Comparison of ENCODE assay signal across 16 cellular contexts in the genomic region with DNA sequence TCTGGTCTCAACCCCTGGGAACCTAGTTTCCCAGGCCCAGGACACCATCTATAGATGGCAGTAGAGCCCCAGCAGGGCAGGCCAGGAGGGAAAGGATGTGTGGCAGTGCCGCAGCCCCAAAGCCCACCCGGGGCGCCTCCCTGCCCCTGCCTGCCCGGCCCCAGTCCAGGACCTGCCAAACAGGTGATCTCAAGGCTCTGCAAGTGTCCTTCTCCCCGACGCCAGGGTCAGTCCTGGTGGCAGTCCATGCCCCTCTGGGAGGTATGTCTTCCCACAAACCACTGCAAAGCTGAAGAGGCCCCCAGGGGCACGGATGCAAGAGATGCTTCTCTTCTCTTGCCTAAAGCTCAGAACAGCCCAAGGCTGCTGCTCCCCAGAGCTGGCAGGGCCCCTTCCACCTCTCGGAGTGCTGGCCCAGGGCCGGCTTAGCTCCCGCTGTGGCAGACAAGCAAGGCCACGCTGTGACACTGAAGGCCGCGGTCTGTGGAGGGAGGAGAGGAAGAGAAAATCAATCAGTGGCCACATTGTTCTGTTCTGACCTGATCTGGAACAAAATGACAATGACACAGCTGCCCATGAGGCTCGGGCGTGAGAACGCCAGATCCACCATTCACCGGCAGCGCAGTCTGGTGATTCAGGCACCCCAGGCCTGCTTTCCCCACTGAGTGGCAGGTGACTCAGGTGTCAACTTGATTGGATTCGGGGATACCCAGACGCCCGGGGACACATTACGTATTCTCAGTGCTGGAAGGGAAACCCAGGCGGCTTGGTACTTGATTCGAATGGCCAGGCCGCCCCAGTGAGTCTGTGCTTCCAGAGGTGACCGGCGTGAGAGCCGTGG. TPM values are rescaled to one million over a fixed set of nuclear protein-coding genes. Genes with fewer than 3 reads are reported as not detected.
DNase-seq lines count a peak whose midpoint lies in the region; ATAC-seq and TF ChIP-seq lines count a peak whose summit lies in the region.
"Had no signal": no experiment of that assay in that cellular context is flagged by ENCODE, and none has a peak within 500 bp of the region (broad histone marks: within the 10 kb centered on the region; RNA-seq: fewer than 3 reads in every experiment).

No MANE protein-coding gene starts in this region.

- TF ChIP-seq POLR2A in testis (IDR thresholded peaks at IDR 0.05) = no peak

- H3K4me2 ChIP-seq in PC-9 = no peak overlapping the region

- H3K27ac ChIP-seq in PC-9 = no peak overlapping the region
- peak overlapping the region; percentile 20 to 59 for H3K27ac ChIP-seq in testis
- H3K27ac ChIP-seq in CD8-positive, alpha-beta T cell (ENCODE audit: low read depth, low read length) = no peak overlapping the region
- H3K27ac ChIP-seq in lower lobe of right lung = no peak overlapping the region
- H3K27ac ChIP-seq: skin epidermis, transverse colon had no signal

- no peak overlapping the region for H3K27ac Mint-ChIP-seq in CD8-positive, alpha-beta T cell

- ATAC-seq in Right ventricle myocardium superior (ENCODE audit: poor library complexity) (no peak), Right ventricle myocardium inferior (no peak), GM18511 (IDR thresholded peaks at IDR 0.05; ENCODE audit: unreplicated experiment) (no peak), lower lobe of right lung (no peak)
- no peak for ATAC-seq in CD8-positive, alpha-beta T cell
- ATAC-seq: T-helper 17 cell had no signal

- H3K9me3 Mint-ChIP-seq in CD8-positive, alpha-beta T cell = no peaks in the 10 kb centered on the region
- H3K9me3 Mint-ChIP-seq: stimulated activated effector memory CD8-positive, alpha-beta T cell treated with anti-CD3 and anti-CD28 coated beads, Interleukin-12 subunit alpha, Interleukin-12 subunit beta, amount 100 ng/mL, for 72 hours had no signal

- no peaks in the 10 kb centered on the region for H3K27me3 Mint-ChIP-seq in CD8-positive, alpha-beta T cell (ENCODE audit: low read depth)
- H3K27me3 Mint-ChIP-seq: T-helper 17 cell had no signal

- H3K4me1 Mint-ChIP-seq in CD8-positive, alpha-beta T cell (ENCODE audit: low read depth) = no peaks in the 10 kb centered on the region
- H3K4me1 Mint-ChIP-seq: stimulated activated effector memory CD8-positive, alpha-beta T cell treated with anti-CD3 and anti-CD28 coated beads, Interleukin-12 subunit alpha, Interleukin-12 subunit beta, amount 100 ng/mL, for 72 hours had no signal

- H3K4me3 ChIP-seq in PC-9 (no peak overlapping the region), epithelial cell of proximal tubule (ENCODE audit: low read depth, low read length) (no peak overlapping the region), testis (no peak overlapping the region), lower lobe of right lung (no peak overlapping the region)
- H3K4me3 ChIP-seq in CD8-positive, alpha-beta T cell (ENCODE audit: low read depth, low read length) = no peak overlapping the region
- H3K4me3 ChIP-seq: skin epidermis, transverse colon had no signal

- peaks cover 19% of the 10 kb centered on the region for H3K36me3 Mint-ChIP-seq in CD8-positive, alpha-beta T cell
- H3K36me3 Mint-ChIP-seq: stimulated activated effector memory CD8-positive, alpha-beta T cell treated with anti-CD3 and anti-CD28 coated beads, Interleukin-12 subunit alpha, Interleukin-12 subunit beta, amount 100 ng/mL, for 72 hours had no signal

- H3K4me1 ChIP-seq in PC-9 (replicated peaks; ENCODE audit: insufficient read depth) (no peaks in the 10 kb centered on the region), testis (peaks cover 38% of the 10 kb centered on the region), lower lobe of right lung (peaks cover 9% of the 10 kb centered on the region)
- no peaks in the 10 kb centered on the region for H3K4me1 ChIP-seq in CD8-positive, alpha-beta T cell (ENCODE audit: insufficient read depth, low read length)
- H3K4me1 ChIP-seq: transverse colon had no signal

- H3K9me3 ChIP-seq in PC-9 (ENCODE audit: insufficient read depth, low read depth) = no peaks in the 10 kb centered on the region
- no peaks in the 10 kb centered on the region for H3K9me3 ChIP-seq in testis
- no peaks in the 10 kb centered on the region for H3K9me3 ChIP-seq in CD8-positive, alpha-beta T cell (ENCODE audit: low read length)
- no peaks in the 10 kb centered on the region for H3K9me3 ChIP-seq in lower lobe of right lung
- H3K9me3 ChIP-seq: transverse colon had no signal

- intact Hi-C loops in Right ventricle myocardium superior (cut with DNase I) (no loop called here), Right ventricle myocardium inferior (cut with DNase I) (no loop called here), PC-9 (cut with micrococcal nuclease; ENCODE audit: unreplicated experiment) (loop anchor here (2.0 kb wide), 1 partner anchor 70 kb away; no protein-coding TSS in a partner anchor), testis (cut with DNase I; ENCODE audit: low total_unique reads) (no loop called here), lower lobe of right lung (cut with DNase I) (no loop called here)
- intact Hi-C loops in CD8-positive, alpha-beta T cell (cut with DNase I, micrococcal nuclease) = no loop called here

- CTCF ChIA-PET in PC-9 (lab: Charles Lee) = no interaction called here
- CTCF ChIA-PET in CD8-positive, alpha-beta T cell (lab: Charles Lee) = no interaction called here

- no TSS peak for BruUV-seq in PC-9 (replicated peaks; lab: Mats Ljungman, UMichigan)

- H3F3A ChIP-seq in PC-9 (ENCODE audit: insufficient read depth, low read depth) = no peaks in the 10 kb centered on the region

- no peaks in the 10 kb centered on the region for H4K20me1 ChIP-seq in PC-9 (ENCODE audit: insufficient read depth)

- POLR2A ChIA-PET in PC-9 (lab: Charles Lee; ENCODE audit: unreplicated experiment) = interaction anchor here (0.6 kb wide), 1 partner anchor 17 kb away, joined by 3 read pairs; no protein-coding TSS in a partner anchor
- POLR2A ChIA-PET in CD8-positive, alpha-beta T cell (lab: Charles Lee) = no interaction called here

- H3K4me3 Mint-ChIP-seq in CD8-positive, alpha-beta T cell = no peak overlapping the region
- H3K4me3 Mint-ChIP-seq: stimulated activated effector memory CD8-positive, alpha-beta T cell treated with anti-CD3 and anti-CD28 coated beads, Interleukin-12 subunit alpha, Interleukin-12 subunit beta, amount 100 ng/mL, for 72 hours had no signal

- H2AFZ ChIP-seq in PC-9 = no peak overlapping the region

- peak; percentile 29; the same call in 1 of the 2 replicates for TF ChIP-seq CTCF in PC-9 (conservative IDR thresholded peaks at IDR 0.05)
- TF ChIP-seq CTCF in epithelial cell of proximal tubule (conservative IDR thresholded peaks at IDR 0.05; ENCODE audit: low read depth, low read length) = peak; percentile 38
- TF ChIP-seq CTCF in testis (IDR thresholded peaks at IDR 0.05) = no peak
- TF ChIP-seq CTCF in CD8-positive, alpha-beta T cell (IDR thresholded peaks at IDR 0.05) = no peak
- TF ChIP-seq CTCF in lower lobe of right lung (IDR thresholded peaks at IDR 0.05) = no peak

- DNase-seq in Right ventricle myocardium superior (peak; percentile 41), Right ventricle myocardium inferior (ENCODE audit: missing footprints) (no peak), PC-9 (no peak), epithelial cell of proximal tubule (ENCODE audit: low read depth) (no peak), testis (peak; percentile 87), lower lobe of right lung (no peak)
- DNase-seq in CD8-positive, alpha-beta T cell = no peak
- DNase-seq: activated gamma-delta T cell, dermis blood vessel endothelial cell, NCI-H187 treated with DMSO at 0.1 percent for 48 hours, NCI-H526 treated with DMSO at 0.1 percent for 48 hours, T-helper 17 cell, transverse colon had no signal

- H3K9me2 ChIP-seq in PC-9 (ENCODE audit: insufficient read depth) = no peaks in the 10 kb centered on the region

- no peaks in the 10 kb centered on the region for H3K27me3 ChIP-seq in PC-9 (ENCODE audit: insufficient read depth, low read depth)
- no peaks in the 10 kb centered on the region for H3K27me3 ChIP-seq in testis
- H3K27me3 ChIP-seq in CD8-positive, alpha-beta T cell (ENCODE audit: insufficient read depth, low read length) = no peaks in the 10 kb centered on the region
- no peaks in the 10 kb centered on the region for H3K27me3 ChIP-seq in lower lobe of right lung (ENCODE audit: low read depth)
- H3K27me3 ChIP-seq: transverse colon had no signal

- H3K36me3 ChIP-seq in PC-9 (ENCODE audit: low read depth) (no peaks in the 10 kb centered on the region), testis (ENCODE audit: low read depth, missing control alignments) (no peaks in the 10 kb centered on the region), lower lobe of right lung (no peaks in the 10 kb centered on the region)
- H3K36me3 ChIP-seq in CD8-positive, alpha-beta T cell (ENCODE audit: insufficient read depth, low read length) = no peaks in the 10 kb centered on the region
- H3K36me3 ChIP-seq: transverse colon had no signal

- H3K79me2 ChIP-seq in PC-9 (ENCODE audit: low read depth) = no peaks in the 10 kb centered on the region

- WGBS in testis, 2 donors = 71 to 86% methylated on average over 24 to 28 of the region's 28 CpGs

RNA-seq across cellular contexts. Expression of gene KLHL25, which starts 34.0 kb away (rescaled TPM):
- total RNA-seq in Right ventricle myocardium superior (4.1 TPM), Right ventricle myocardium inferior (4.5 TPM), PC-9 (2021) (5.3 and 5.6 TPM in 2 replicates), epithelial cell of proximal tubule (8.1 and 9.7 TPM in 2 replicates), testis (10 to 100 TPM; 42.6 to 50.1 TPM), lower lobe of right lung (3.0 TPM)
- 19.6 TPM for polyA plus RNA-seq in testis (ENCODE audit: insufficient read depth, low read depth, low replicate concordance)
- total RNA-seq in CD8-positive, alpha-beta T cell = 1 to 10 TPM; 4.3 to 4.9 TPM

Comparison
In these comparisons a context has a peak if more than half of its experiments do, and no peak if none do; other contexts are left out.
1. DNase-seq: peak in Right ventricle myocardium superior (single experiment) and testis (single experiment); none in Right ventricle myocardium inferior (single experiment), PC-9 (0 of 2), epithelial cell of proximal tubule (single experiment), CD8-positive, alpha-beta T cell (0 of 7) and lower lobe of right lung (single experiment).
2. H3K27ac ChIP-seq: peak in testis (2 of 2); none in PC-9 (single experiment), CD8-positive, alpha-beta T cell (single experiment) and lower lobe of right lung (single experiment).
3. CTCF ChIP-seq: peak in PC-9 (single experiment) and epithelial cell of proximal tubule (single experiment); none in testis (0 of 3), CD8-positive, alpha-beta T cell (single experiment) and lower lobe of right lung (single experiment).